In the genomic region with DNA sequence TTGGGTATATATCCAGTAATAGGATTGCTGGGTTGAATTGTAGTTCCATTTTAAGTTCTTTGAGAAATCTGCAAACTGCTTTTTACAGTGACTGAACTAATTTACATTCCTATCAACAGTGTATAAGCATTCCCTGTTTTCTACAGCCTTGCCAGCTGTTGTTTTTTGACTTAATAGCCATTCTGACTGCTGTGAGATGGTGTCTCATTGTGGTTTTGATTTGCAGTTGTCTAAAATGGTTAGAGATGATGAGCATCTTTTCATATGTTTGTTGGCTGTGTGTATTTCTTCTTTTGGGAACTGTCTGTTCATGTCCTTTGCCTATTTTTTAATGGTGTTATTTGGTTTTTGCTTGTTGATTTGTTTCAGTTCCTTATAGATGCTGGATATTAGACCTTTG, we compare ENCODE assay signal across 9 cellular contexts.
"Had no signal": no experiment of that assay in that cellular context is flagged by ENCODE, and none has a peak within 500 bp of the region (broad histone marks: within the 10 kb centered on the region; RNA-seq: fewer than 3 reads in every experiment).

No MANE protein-coding gene starts in this region.

- H3K4me3 ChIP-seq: GM23338 had no signal

- DNase-seq: H9, HCEC 1CT, HFFc6 had no signal

- FAIRE-seq: H1, H54, HepG2 had no signal

- H3K27ac ChIP-seq: HL-60 had no signal

- ATAC-seq: GM23338, HepG2 had no signal

- H3K27ac Mint-ChIP-seq: GM23338, H9, HFFc6, IgD-negative memory B cell had no signal

- H3K4me2 ChIP-seq: GM23338 had no signal

- H3K9me3 Mint-ChIP-seq: HFFc6 had no signal

- H2AFZ ChIP-seq: GM23338 had no signal

- H3K4me3 Mint-ChIP-seq: GM23338, H9, HFFc6, IgD-negative memory B cell had no signal
